In genomic region chr1:84757301-84757700, GRCh38 we compare ENCODE assay signal across 18 cellular contexts.
DNase-seq lines count a peak whose midpoint lies in the region; ATAC-seq and TF ChIP-seq lines count a peak whose summit lies in the region.
"Had no signal": no experiment of that assay in that cellular context is flagged by ENCODE, and none has a peak within 500 bp of the region (broad histone marks: within the 10 kb centered on the region; RNA-seq: fewer than 3 reads in every experiment).

No MANE protein-coding gene starts in this region.

- H3K9me3 ChIP-seq in H9 (ENCODE audit: control insufficient read depth, low read depth, low read length) (no peaks in the 10 kb centered on the region), tibial nerve (no peaks in the 10 kb centered on the region)

- H4K91ac ChIP-seq in H9 (ENCODE audit: insufficient read length, low read depth, low read length): no peak overlapping the region

- H3K4me3 Mint-ChIP-seq in H9: no peak overlapping the region
- no peak overlapping the region for H3K4me3 Mint-ChIP-seq in activated T-cell treated with anti-CD3 and anti-CD28 coated beads, Interleukin-2, amount 50 U/mL, for 72 hours
- H3K4me3 Mint-ChIP-seq: activated T-helper 17 cell treated with anti-CD3 and anti-CD28 coated beads, Interleukin-2, amount 50 U/mL, for 72 hours; T-helper 2 cell treated with Interferon-gamma antibody and Interleukin-4, amounts not matched to agents 5 μg/mL and 100 μg/mL, for 36 hours had no signal

- TF ChIP-seq CTCF in H9 (conservative IDR thresholded peaks at IDR 0.05): peak; percentile 47
- peak; percentile 11 for TF ChIP-seq CTCF in fibroblast of mammary gland (conservative IDR thresholded peaks at IDR 0.05; ENCODE audit: control insufficient read depth, insufficient read depth, low read depth, low read length)
- no peak for TF ChIP-seq CTCF in tibial nerve (IDR thresholded peaks at IDR 0.05)

- H2BK120ac ChIP-seq in H9 (ENCODE audit: low read depth, low read length, poor library complexity, severe bottlenecking): no peak overlapping the region

- H4K5ac ChIP-seq in H9 (ENCODE audit: insufficient read length, low read depth, low read length): no peak overlapping the region

- no peak overlapping the region for H3K56ac ChIP-seq in H9 (ENCODE audit: insufficient read length, low read depth, low read length)

- no peak overlapping the region for H3T11ph ChIP-seq in H9 (ENCODE audit: low read length)

- no peak overlapping the region for H2BK12ac ChIP-seq in H9 (ENCODE audit: insufficient read length, low read depth, low read length)

- no peak for TF ChIP-seq POLR2A in tibial nerve (IDR thresholded peaks at IDR 0.05)

- ATAC-seq in activated T-cell treated with anti-CD3 and anti-CD28 coated beads, Interleukin-2, amount 50 U/mL, for 72 hours (replicated peaks in 1 of 2): no peak
- ATAC-seq in HG02852 (IDR thresholded peaks at IDR 0.05; ENCODE audit: unreplicated experiment): no peak
- ATAC-seq in HG03442 (IDR thresholded peaks at IDR 0.05; ENCODE audit: unreplicated experiment): no peak
- ATAC-seq: activated T-helper 17 cell treated with anti-CD3 and anti-CD28 coated beads, Interleukin-2, amount 50 U/mL, for 72 hours; left cardiac atrium had no signal

- no peaks in the 10 kb centered on the region for H3K36me3 Mint-ChIP-seq in H9 (ENCODE audit: insufficient read depth in 1 of 3, low read depth in 3 of 3)
- H3K36me3 Mint-ChIP-seq in activated T-cell treated with anti-CD3 and anti-CD28 coated beads, Interleukin-2, amount 50 U/mL, for 72 hours (ENCODE audit: insufficient read depth in 2 of 2): no peaks in the 10 kb centered on the region

- no peak overlapping the region for H3K27ac ChIP-seq in ACC112 (ENCODE audit: low read depth, low read length)
- no peak overlapping the region for H3K27ac ChIP-seq in H9 (ENCODE audit: insufficient read length, low read depth, low read length)
- H3K27ac ChIP-seq in tibial nerve: no peak overlapping the region
- H3K27ac ChIP-seq: KMS-11 had no signal

- no peak overlapping the region for H3K18ac ChIP-seq in H9 (ENCODE audit: insufficient read length, low read depth, low read length)

- H3K4me3 ChIP-seq in ACC112 (ENCODE audit: low read depth, low read length) (no peak overlapping the region), fibroblast of mammary gland (ENCODE audit: control insufficient read depth, low read depth, low read length) (no peak overlapping the region), tibial nerve (no peak overlapping the region)
- H3K4me3 ChIP-seq: GM12878 had no signal

- no peak overlapping the region for H2BK15ac ChIP-seq in H9 (ENCODE audit: low read depth, low read length)

- no peak overlapping the region for H3K23ac ChIP-seq in H9 (ENCODE audit: insufficient read length, low read depth, low read length)

- no peaks in the 10 kb centered on the region for H3K27me3 ChIP-seq in ACC112 (ENCODE audit: insufficient read depth, low read length)
- no peaks in the 10 kb centered on the region for H3K27me3 ChIP-seq in H9 (ENCODE audit: insufficient read depth, low read length)
- H3K27me3 ChIP-seq in tibial nerve: no peaks in the 10 kb centered on the region

- no peak overlapping the region for H2AK5ac ChIP-seq in H9 (ENCODE audit: insufficient read length, low read length)

- no CpG with 5 or more reads among the region's 4 CpGs for WGBS in H9 (ENCODE audit: extremely low coverage, insufficient read length, low lambda C conversion rate)
- WGBS in tibial nerve, 2 donors: 80 to 82% methylated on average over 4 of the region's 4 CpGs

- no peak overlapping the region for H2BK20ac ChIP-seq in H9 (ENCODE audit: low read depth, low read length, poor library complexity, severe bottlenecking)

- no peak overlapping the region for H3K4ac ChIP-seq in H9 (ENCODE audit: low read depth, low read length)

- no peaks in the 10 kb centered on the region for H4K20me1 ChIP-seq in H9 (ENCODE audit: control insufficient read depth, insufficient read depth, insufficient read length)

- H3K36me3 ChIP-seq in ACC112 (ENCODE audit: insufficient read depth, low read length) (no peaks in the 10 kb centered on the region), tibial nerve (no peaks in the 10 kb centered on the region)

- DNase-seq in H9: no peak
- DNase-seq in SK-MEL-5 (ENCODE audit: low read depth, low spot score): peak; percentile 15
- DNase-seq in fibroblast of mammary gland (ENCODE audit: low read depth): no peak
- DNase-seq in activated T-cell treated with anti-CD3 and anti-CD28 coated beads, Interleukin-2, amount 50 U/mL, for 72 hours: no peak
- DNase-seq in tibial nerve (ENCODE audit: low spot score in 2 of 2): no peak
- DNase-seq: caudate nucleus; left cardiac atrium; NCI-H345; occipital lobe; stimulated activated CD4-positive, alpha-beta T cell treated with anti-CD3 and anti-CD28 coated beads, Interleukin-4, amount 100 ng/mL, for 4 hours; stimulated activated CD8-positive, alpha-beta memory T cell treated with anti-CD3 and anti-CD28 coated beads, Interleukin-4, amount 100 ng/mL, for 48 hours had no signal

- no peak overlapping the region for H3K14ac ChIP-seq in H9 (ENCODE audit: insufficient read depth, low read length)

- no peak overlapping the region for H4K8ac ChIP-seq in H9 (replicated peaks; ENCODE audit: insufficient read length, low read depth, low read length)

- H3K79me1 ChIP-seq in H9 (ENCODE audit: insufficient read depth, low read depth, low read length, poor library complexity, severe bottlenecking): no peaks in the 10 kb centered on the region

- H3K79me2 ChIP-seq in ACC112 (ENCODE audit: control insufficient read depth, insufficient read depth, low read length, unreplicated experiment) (no peaks in the 10 kb centered on the region), H9 (ENCODE audit: insufficient read depth, low read length) (no peaks in the 10 kb centered on the region)

- peaks cover 5% of the 10 kb centered on the region for H3K4me1 ChIP-seq in ACC112 (ENCODE audit: control insufficient read depth, insufficient read depth, low read length, unreplicated experiment)
- H3K4me1 ChIP-seq in H9 (ENCODE audit: insufficient read depth, low read length): no peaks in the 10 kb centered on the region
- peaks cover 0 to 15% (median 0%) of the 10 kb centered on the region in 4 donors for H3K4me1 ChIP-seq in tibial nerve

- H3K4me2 ChIP-seq in H9 (ENCODE audit: insufficient read depth, insufficient read length, low read length): no peak overlapping the region
- H3K4me2 ChIP-seq: KMS-11 had no signal

- H3K27me3 Mint-ChIP-seq in H9 (ENCODE audit: low read depth): peaks cover 5% of the 10 kb centered on the region; the same call in 1 of the 2 replicates
- peaks cover 20% of the 10 kb centered on the region for H3K27me3 Mint-ChIP-seq in activated T-cell treated with anti-CD3 and anti-CD28 coated beads, Interleukin-2, amount 50 U/mL, for 72 hours (ENCODE audit: low read depth)

- no peak for TF ChIP-seq EP300 in tibial nerve (IDR thresholded peaks at IDR 0.05)

- peaks cover 39 to 40% of the 10 kb centered on the region in 2 experiments for H3K4me1 Mint-ChIP-seq in H9
- peaks cover 13% of the 10 kb centered on the region for H3K4me1 Mint-ChIP-seq in activated T-cell treated with anti-CD3 and anti-CD28 coated beads, Interleukin-2, amount 50 U/mL, for 72 hours (ENCODE audit: low read depth)

- H3K23me2 ChIP-seq in H9 (ENCODE audit: insufficient read length, low read depth, low read length, poor library complexity, severe bottlenecking): no peaks in the 10 kb centered on the region

- no peak overlapping the region for H3K9ac ChIP-seq in H9 (ENCODE audit: extremely low read depth, insufficient read length, low read length)
- H3K9ac ChIP-seq: KMS-11 had no signal

- peak overlapping the region; percentile 3 for H2AFZ ChIP-seq in ACC112 (ENCODE audit: low read length, unreplicated experiment)
- no peak overlapping the region for H2AFZ ChIP-seq in H9 (ENCODE audit: low read length)

- in situ Hi-C loops in SK-MEL-5 (cut with HindIII; ENCODE audit: low pct_unique_long_range_greater_than_20kb, low sequenced_read_pairs): no loop called here

- H3K27ac Mint-ChIP-seq in H9: no peak overlapping the region
- H3K27ac Mint-ChIP-seq in activated T-cell treated with anti-CD3 and anti-CD28 coated beads, Interleukin-2, amount 50 U/mL, for 72 hours: no peak overlapping the region
- H3K27ac Mint-ChIP-seq: activated T-helper 17 cell treated with anti-CD3 and anti-CD28 coated beads, Interleukin-2, amount 50 U/mL, for 72 hours; T-helper 2 cell treated with Interferon-gamma antibody and Interleukin-4, amounts not matched to agents 5 μg/mL and 100 μg/mL, for 36 hours had no signal

- no peaks in the 10 kb centered on the region for H3K9me3 Mint-ChIP-seq in H9
- no peaks in the 10 kb centered on the region for H3K9me3 Mint-ChIP-seq in activated T-cell treated with anti-CD3 and anti-CD28 coated beads, Interleukin-2, amount 50 U/mL, for 72 hours
- H3K9me3 Mint-ChIP-seq: activated T-helper 17 cell treated with anti-CD3 and anti-CD28 coated beads, Interleukin-2, amount 50 U/mL, for 72 hours; T-helper 2 cell treated with Interferon-gamma antibody and Interleukin-4, amounts not matched to agents 5 μg/mL and 100 μg/mL, for 36 hours had no signal

- H2BK5ac ChIP-seq in H9 (ENCODE audit: insufficient read length, low read length): no peak overlapping the region

Comparison
In these comparisons a context has a peak if more than half of its experiments do, and no peak if none do; other contexts are left out.
1. CTCF ChIP-seq: peak in H9 (single experiment) and fibroblast of mammary gland (single experiment); none in tibial nerve (0 of 5).